Comparison of ENCODE assay signal across 16 cellular contexts in genomic region chr6:142705054-142705453, GRCh38.
A peak's percentile ranks its signal among the peaks of the same experiment; 100 is the strongest.
DNase-seq lines count a peak whose midpoint lies in the region; ATAC-seq and TF ChIP-seq lines count a peak whose summit lies in the region.
"Had no signal": no experiment of that assay in that cellular context is flagged by ENCODE, and none has a peak within 500 bp of the region (broad histone marks: within the 10 kb centered on the region; RNA-seq: fewer than 3 reads in every experiment).

No MANE protein-coding gene starts in this region.

- H3K36me3 ChIP-seq in esophagus muscularis mucosa = no peaks in the 10 kb centered on the region

- H3K4me1 ChIP-seq in esophagus muscularis mucosa = no peaks in the 10 kb centered on the region

- intact Hi-C loops in esophagus muscularis mucosa (cut with DNase I) (no loop called here), posterior cingulate gyrus (cut with DNase I) (no loop called here)

- H3K4me3 ChIP-seq in esophagus muscularis mucosa = no peak overlapping the region
- H3K4me3 ChIP-seq: GM12878 had no signal

- no peak for TF ChIP-seq CTCF in esophagus muscularis mucosa (IDR thresholded peaks at IDR 0.05)

- TF ChIP-seq POLR2A in esophagus muscularis mucosa (IDR thresholded peaks at IDR 0.05; ENCODE audit: low read depth) = no peak

- DNase-seq in AML-193 (lab: John Stamatoyannopoulos, UW) = peak; percentile 30 to 42
- peak; percentile 36 for DNase-seq in KG1 (lab: John Stamatoyannopoulos, UW)
- DNase-seq in NOMO-1 treated with dmso at 0.1 percent for 144 hours (lab: John Stamatoyannopoulos, UW; ENCODE audit: unreplicated experiment) = peak; percentile 71
- peak; percentile 42 for DNase-seq in esophagus muscularis mucosa (ENCODE audit: extremely low spot score)
- DNase-seq in posterior cingulate gyrus = no peak
- no peak for DNase-seq in NCI-H2171 treated with DMSO at 0.1 percent for 48 hours (lab: John Stamatoyannopoulos, UW)
- DNase-seq in substantia nigra (lab: John Stamatoyannopoulos, UW) = no peak
- DNase-seq: Calu3; CD4-positive, alpha-beta T cell; HFFc6; NCI-H1092 treated with DMSO at 0.1 percent for 48 hours; NCI-H1694; NCI-H510A; NCI-H82 had no signal

- no peak for ATAC-seq in HG02970 (IDR thresholded peaks at IDR 0.05; ENCODE audit: low FRiP score, unreplicated experiment)
- ATAC-seq: GM12878 had no signal

- 87% methylated on average over 3 of the region's 3 CpGs for WGBS in esophagus muscularis mucosa

- no peaks in the 10 kb centered on the region for H3K9me3 ChIP-seq in esophagus muscularis mucosa

- H3K27ac ChIP-seq in esophagus muscularis mucosa (replicated peaks in 1 of 4) (no peak overlapping the region), substantia nigra (ENCODE audit: low read depth, low read length, poor library complexity, severe bottlenecking) (no peak overlapping the region)

- no peak for TF ChIP-seq EP300 in esophagus muscularis mucosa (IDR thresholded peaks at IDR 0.05)

- no peaks in the 10 kb centered on the region for H3K27me3 ChIP-seq in esophagus muscularis mucosa

Comparison
In these comparisons a context has a peak if more than half of its experiments do, and no peak if none do; other contexts are left out.
1. DNase-seq: peak in AML-193 (2 of 2), KG1 (single experiment), NOMO-1 treated with dmso at 0.1 percent for 144 hours (single experiment) and esophagus muscularis mucosa (single experiment); none in posterior cingulate gyrus (0 of 10), NCI-H2171 treated with DMSO at 0.1 percent for 48 hours (single experiment) and substantia nigra (0 of 49).